31 cellular contexts compared by ENCODE assay signal in genomic region chr11:2557381-2557780, GRCh38.
"Had no signal": no experiment of that assay in that cellular context is flagged by ENCODE, and none has a peak within 500 bp of the region (broad histone marks: within the 10 kb centered on the region; RNA-seq: fewer than 3 reads in every experiment).

No MANE protein-coding gene starts in this region.

- H3K36me3 ChIP-seq: adrenal gland, gastrocnemius medialis, suprapubic skin, tibial artery had no signal

- DNase-seq: activated CD4-positive, alpha-beta memory T cell treated with anti-CD3 and anti-CD28 coated beads, Interleukin-2, amount 10 ng/mL, durations not matched to agents 7 days and 5 days; activated CD4-positive, alpha-beta T cell treated with anti-CD3 and anti-CD28 coated beads, Interleukin-2, amount 10 ng/mL, durations not matched to agents 24 days and 14 days; activated naive CD4-positive, alpha-beta T cell treated with anti-CD3 and anti-CD28 coated beads for 36 hours; activated naive CD8-positive, alpha-beta T cell treated with anti-CD3 and anti-CD28 coated beads for 36 hours; activated T-cell treated with anti-CD3 and anti-CD28 coated beads, Interleukin-2, amount 50 U/mL, for 48 hours; body of pancreas; cerebellar nuclear complex; dorsolateral prefrontal cortex; effector memory CD4-positive, alpha-beta T cell; erythroblast; gastrocnemius medialis; hypothalamus; immature natural killer cell; mesendoderm; stimulated activated CD4-positive, alpha-beta T cell treated with anti-CD3 and anti-CD28 coated beads, Interleukin-15, amount 100 ng/mL, for 24 hours; stimulated activated CD4-positive, alpha-beta T cell treated with anti-CD3 and anti-CD28 coated beads, Interleukin-2, amount 100 ng/mL, for 24 hours; stimulated activated naive B cell treated with anti-CD40 and anti-IgM and Interleukin-4, amounts not matched to agents 10 μg/mL and 1 μg/mL and 100 μg/mL, for 72 hours; SW 1271; T-helper 9 cell; tibial artery had no signal

- H3K9me3 ChIP-seq: adrenal gland, body of pancreas, gastrocnemius medialis, mucosa of descending colon, suprapubic skin, tibial artery had no signal

- H3K4me1 ChIP-seq: gastrocnemius medialis, suprapubic skin, tibial artery had no signal

- H3K27ac Mint-ChIP-seq: activated CD4-positive, alpha-beta memory T cell treated with anti-CD3 and anti-CD28 coated beads, Interleukin-2, amount 10 ng/mL, durations not matched to agents 7 days and 5 days; activated CD4-positive, alpha-beta T cell treated with anti-CD3 and anti-CD28 coated beads, Interleukin-2, amount 10 ng/mL, durations not matched to agents 24 days and 14 days; activated naive CD4-positive, alpha-beta T cell treated with anti-CD3 and anti-CD28 coated beads for 36 hours; activated naive CD8-positive, alpha-beta T cell treated with anti-CD3 and anti-CD28 coated beads for 36 hours; immature natural killer cell; natural killer cell treated with Interleukin-12 subunit alpha and Interleukin-12 subunit beta and Interleukin-15 and Interleukin-18, amount 100 ng/mL, for 72 hours; stimulated activated naive B cell treated with anti-CD40 and anti-IgM and Interleukin-4, amounts not matched to agents 10 μg/mL and 1 μg/mL and 100 μg/mL, for 72 hours; T-helper 1 cell treated with Interleukin-12 subunit alpha and Interleukin-12 subunit beta and Interleukin-4 antibody, amounts not matched to agents 30 μg/mL and 1 μg/mL, for 36 hours had no signal

- ATAC-seq: activated CD4-positive, CD25-positive, alpha-beta regulatory T cell treated with anti-CD3 and anti-CD28 coated beads, Interleukin-2, amount 50 U/mL, for 24 hours; body of pancreas; gastrocnemius medialis; left lobe of liver; mucosa of descending colon; natural killer cell treated with Interleukin-12 subunit alpha and Interleukin-12 subunit beta and Interleukin-15 and Interleukin-18, amount 100 ng/mL, for 72 hours; stimulated activated naive B cell treated with anti-CD40 and anti-IgM and Interleukin-4, amounts not matched to agents 10 μg/mL and 1 μg/mL and 100 μg/mL, for 72 hours had no signal

- H3K9me3 Mint-ChIP-seq: activated CD4-positive, alpha-beta memory T cell treated with anti-CD3 and anti-CD28 coated beads, Interleukin-2, amount 10 ng/mL, durations not matched to agents 7 days and 5 days; activated CD4-positive, alpha-beta T cell treated with anti-CD3 and anti-CD28 coated beads, Interleukin-2, amount 10 ng/mL, durations not matched to agents 24 days and 14 days; activated naive CD4-positive, alpha-beta T cell treated with anti-CD3 and anti-CD28 coated beads for 36 hours; immature natural killer cell; natural killer cell treated with Interleukin-12 subunit alpha and Interleukin-12 subunit beta and Interleukin-15 and Interleukin-18, amount 100 ng/mL, for 72 hours; stimulated activated naive B cell treated with anti-CD40 and anti-IgM and Interleukin-4, amounts not matched to agents 10 μg/mL and 1 μg/mL and 100 μg/mL, for 72 hours; T-helper 1 cell treated with Interleukin-12 subunit alpha and Interleukin-12 subunit beta and Interleukin-4 antibody, amounts not matched to agents 30 μg/mL and 1 μg/mL, for 36 hours had no signal

- H3K4me3 ChIP-seq: adrenal gland, body of pancreas, coronary artery, dorsolateral prefrontal cortex, gastrocnemius medialis, lung, mucosa of descending colon, smooth muscle cell, suprapubic skin, tibial artery had no signal

- H3K4me3 Mint-ChIP-seq: activated CD4-positive, alpha-beta memory T cell treated with anti-CD3 and anti-CD28 coated beads, Interleukin-2, amount 10 ng/mL, durations not matched to agents 7 days and 5 days; activated CD4-positive, alpha-beta T cell treated with anti-CD3 and anti-CD28 coated beads, Interleukin-2, amount 10 ng/mL, durations not matched to agents 24 days and 14 days; activated naive CD4-positive, alpha-beta T cell treated with anti-CD3 and anti-CD28 coated beads for 36 hours; activated naive CD8-positive, alpha-beta T cell treated with anti-CD3 and anti-CD28 coated beads for 36 hours; immature natural killer cell; natural killer cell treated with Interleukin-12 subunit alpha and Interleukin-12 subunit beta and Interleukin-15 and Interleukin-18, amount 100 ng/mL, for 72 hours; stimulated activated naive B cell treated with anti-CD40 and anti-IgM and Interleukin-4, amounts not matched to agents 10 μg/mL and 1 μg/mL and 100 μg/mL, for 72 hours; T-helper 1 cell treated with Interleukin-12 subunit alpha and Interleukin-12 subunit beta and Interleukin-4 antibody, amounts not matched to agents 30 μg/mL and 1 μg/mL, for 36 hours had no signal

- H3K27me3 Mint-ChIP-seq: activated CD4-positive, alpha-beta memory T cell treated with anti-CD3 and anti-CD28 coated beads, Interleukin-2, amount 10 ng/mL, durations not matched to agents 7 days and 5 days; activated CD4-positive, alpha-beta T cell treated with anti-CD3 and anti-CD28 coated beads, Interleukin-2, amount 10 ng/mL, durations not matched to agents 24 days and 14 days; activated naive CD8-positive, alpha-beta T cell treated with anti-CD3 and anti-CD28 coated beads for 36 hours; stimulated activated naive B cell treated with anti-CD40 and anti-IgM and Interleukin-4, amounts not matched to agents 10 μg/mL and 1 μg/mL and 100 μg/mL, for 72 hours had no signal

- H3K27me3 ChIP-seq: adrenal gland, body of pancreas, gastrocnemius medialis, suprapubic skin had no signal

- H3K36me3 Mint-ChIP-seq: activated naive CD8-positive, alpha-beta T cell treated with anti-CD3 and anti-CD28 coated beads for 36 hours; immature natural killer cell; natural killer cell treated with Interleukin-12 subunit alpha and Interleukin-12 subunit beta and Interleukin-15 and Interleukin-18, amount 100 ng/mL, for 72 hours; stimulated activated naive B cell treated with anti-CD40 and anti-IgM and Interleukin-4, amounts not matched to agents 10 μg/mL and 1 μg/mL and 100 μg/mL, for 72 hours had no signal

- H3K27ac ChIP-seq: coronary artery, dorsolateral prefrontal cortex, gastrocnemius medialis, suprapubic skin, tibial artery, VCaP had no signal

- H3K4me1 Mint-ChIP-seq: immature natural killer cell had no signal
